2 cellular contexts compared by ENCODE assay signal in genomic region chr9:2116073-2116472, GRCh38.
TF ChIP-seq lines count a peak whose summit lies in the region.

No MANE protein-coding gene starts in this region.

TF ChIP-seq in HCT116, 20 proteins besides CTCF, POLR2A, EP300 and RAD21 (continued from another document):
- TF ChIP-seq YY1 (IDR thresholded peaks at IDR 0.05; ENCODE audit: extremely low read depth, insufficient replicate concordance, low read depth, low read length): no peak
- TF ChIP-seq SP1 (IDR thresholded peaks at IDR 0.05; ENCODE audit: low read depth): no peak
- TF ChIP-seq CEBPB (IDR thresholded peaks at IDR 0.05; ENCODE audit: low read depth): no peak
- no peak for TF ChIP-seq FOSL1 (IDR thresholded peaks at IDR 0.05; ENCODE audit: low read depth)
- TF ChIP-seq EZH2 (IDR thresholded peaks at IDR 0.05): no peak
- TF ChIP-seq ELF1 (IDR thresholded peaks at IDR 0.05; ENCODE audit: borderline replicate concordance, low read depth): no peak

TF ChIP-seq in WTC11, 78 proteins besides CTCF, POLR2A, EP300 and RAD21 (continued from another document):
- no peak for TF ChIP-seq ZMAT4 (CRISPR knock-in tag; IDR thresholded peaks at IDR 0.05)
- no peak for TF ChIP-seq GABPB1 (CRISPR knock-in tag; IDR thresholded peaks at IDR 0.05)
